ENCODE assay signal across 22 cellular contexts in the genomic region with DNA sequence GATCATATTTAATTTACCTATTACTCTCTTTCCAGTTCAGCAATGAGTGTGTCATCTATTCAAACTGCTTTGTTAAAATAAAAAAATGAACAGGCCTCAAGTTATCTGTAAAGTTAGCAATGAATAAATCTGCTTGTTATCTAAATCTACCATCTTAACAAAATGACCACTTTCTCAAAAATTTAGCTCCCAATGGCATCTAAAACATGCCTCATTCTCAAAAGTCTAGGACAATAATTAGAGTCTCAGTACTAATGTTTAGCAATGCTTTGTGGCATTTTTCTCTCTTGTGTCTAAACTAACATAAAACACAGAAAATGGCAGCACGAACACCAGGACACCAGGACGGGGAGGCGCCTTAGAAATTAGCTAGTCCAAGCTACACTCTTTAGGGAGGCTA. TPM values are rescaled to one million over a fixed set of nuclear protein-coding genes. Genes with fewer than 3 reads are reported as not detected.
"Had no signal": no experiment of that assay in that cellular context is flagged by ENCODE, and none has a peak within 500 bp of the region (broad histone marks: within the 10 kb centered on the region; RNA-seq: fewer than 3 reads in every experiment).

No MANE protein-coding gene starts in this region.

- DNase-seq: KBM-7, MV-4-11, NCI-H1048, NCI-H1105, NCI-H1417, NCI-H1436 treated with DMSO at 0.1 percent for 48 hours, NCI-H1694, NCI-H1930, NCI-H2081, NCI-H2107, NCI-H226, NCI-H446, NCI-H510A, NCI-H524 treated with DMSO at 0.1 percent for 48 hours, NCI-H69, NCI-H774, SHP77, SW 1271, T-cell had no signal

- H3K27ac ChIP-seq: HL-60, RWPE1 had no signal

- H3K27ac Mint-ChIP-seq: IgD-negative memory B cell, T-cell had no signal

- H3K9me3 Mint-ChIP-seq: T-cell had no signal

- ATAC-seq: T-cell had no signal

- H3K4me3 Mint-ChIP-seq: IgD-negative memory B cell, T-cell had no signal

- H3K36me3 Mint-ChIP-seq: IgD-negative memory B cell, T-cell had no signal

RNA-seq across cellular contexts. Expression of a gene that starts 3.6 kb away (rescaled TPM):
- polyA plus RNA-seq: IgD-negative memory B cell had no signal
